Comparison of ENCODE assay signal across 8 cellular contexts in genomic region chr17:78774456-78774855, GRCh38. TPM values are rescaled to one million over a fixed set of nuclear protein-coding genes. Genes with fewer than 3 reads are reported as not detected.
DNase-seq lines count a peak whose midpoint lies in the region; ATAC-seq and TF ChIP-seq lines count a peak whose summit lies in the region.

No MANE protein-coding gene starts in this region.

- peaks cover 2% of the 10 kb centered on the region for H3K36me3 Mint-ChIP-seq in activated naive CD4-positive, alpha-beta T cell treated with anti-CD3 and anti-CD28 coated beads, Interleukin-2, amount 50 U/mL, for 24 hours
- peaks cover 2% of the 10 kb centered on the region for H3K36me3 Mint-ChIP-seq in memory B cell
- H3K36me3 Mint-ChIP-seq in type B pancreatic cell: peaks cover 12% of the 10 kb centered on the region

- peak overlapping the region; percentile 99 for H3K27ac Mint-ChIP-seq in activated naive CD4-positive, alpha-beta T cell treated with anti-CD3 and anti-CD28 coated beads, Interleukin-2, amount 50 U/mL, for 24 hours
- H3K27ac Mint-ChIP-seq in memory B cell (peak overlapping the region; percentile 94), type B pancreatic cell (peak overlapping the region; percentile 67)

- no peak overlapping the region for H3K27ac ChIP-seq in right cardiac atrium (ENCODE audit: low read length)

- 55% methylated on average over 2 of the region's 2 CpGs for WGBS in right cardiac atrium

- no peaks in the 10 kb centered on the region for H3K9me3 ChIP-seq in right cardiac atrium (ENCODE audit: control insufficient read depth, low read length)

- peaks cover 65% of the 10 kb centered on the region for H3K4me1 Mint-ChIP-seq in activated naive CD4-positive, alpha-beta T cell treated with anti-CD3 and anti-CD28 coated beads, Interleukin-2, amount 50 U/mL, for 24 hours
- H3K4me1 Mint-ChIP-seq in memory B cell: peaks cover 34% of the 10 kb centered on the region
- peaks cover 29% of the 10 kb centered on the region for H3K4me1 Mint-ChIP-seq in type B pancreatic cell (ENCODE audit: unreplicated experiment)

- H3K4me3 Mint-ChIP-seq in activated naive CD4-positive, alpha-beta T cell treated with anti-CD3 and anti-CD28 coated beads, Interleukin-2, amount 50 U/mL, for 24 hours: peak overlapping the region; percentile 95
- H3K4me3 Mint-ChIP-seq in memory B cell: peak overlapping the region; percentile 87
- H3K4me3 Mint-ChIP-seq in type B pancreatic cell: peak overlapping the region; percentile 44

- intact Hi-C loops in Right ventricle myocardium superior (cut with DNase I) (no loop called here), right cardiac atrium (cut with DNase I) (no loop called here)

- DNase-seq in Right ventricle myocardium superior (no peak), right cardiac atrium (no peak), memory B cell (ENCODE audit: low spot score in 2 of 2) (no peak), type B pancreatic cell (ENCODE audit: extremely low spot score, unreplicated experiment) (no peak)
- no peak for DNase-seq in stimulated activated CD8-positive, alpha-beta memory T cell treated with anti-CD3 and anti-CD28 coated beads, Interleukin-4, amount 100 ng/mL, for 48 hours

- H3K27me3 ChIP-seq in right cardiac atrium (ENCODE audit: control insufficient read depth, insufficient read depth): no peaks in the 10 kb centered on the region

- no peaks in the 10 kb centered on the region for H3K4me1 ChIP-seq in right cardiac atrium (ENCODE audit: control insufficient read depth, insufficient read depth, low read length)

- H3K27me3 Mint-ChIP-seq in activated naive CD4-positive, alpha-beta T cell treated with anti-CD3 and anti-CD28 coated beads, Interleukin-2, amount 50 U/mL, for 24 hours: no peaks in the 10 kb centered on the region
- no peaks in the 10 kb centered on the region for H3K27me3 Mint-ChIP-seq in memory B cell
- H3K27me3 Mint-ChIP-seq in type B pancreatic cell: no peaks in the 10 kb centered on the region

- no peak overlapping the region for H3K4me3 ChIP-seq in right cardiac atrium (ENCODE audit: low read length)

- no peaks in the 10 kb centered on the region for H3K9me3 Mint-ChIP-seq in activated naive CD4-positive, alpha-beta T cell treated with anti-CD3 and anti-CD28 coated beads, Interleukin-2, amount 50 U/mL, for 24 hours
- H3K9me3 Mint-ChIP-seq in memory B cell (no peaks in the 10 kb centered on the region), type B pancreatic cell (no peaks in the 10 kb centered on the region)

- ATAC-seq in Right ventricle myocardium superior (ENCODE audit: poor library complexity): peak; percentile 41
- no peak for ATAC-seq in right cardiac atrium
- no peak for ATAC-seq in memory B cell (ENCODE audit: low read depth)
- no peak for ATAC-seq in GM21723 (IDR thresholded peaks at IDR 0.05; ENCODE audit: unreplicated experiment)
- ATAC-seq in GM18873 (IDR thresholded peaks at IDR 0.05; ENCODE audit: low FRiP score, unreplicated experiment): no peak

- no peak for TF ChIP-seq CTCF in type B pancreatic cell (conservative IDR thresholded peaks at IDR 0.05)

RNA-seq across cellular contexts. Expression of gene CYTH1, which starts 7.6 kb away (rescaled TPM):
- 32.3 TPM for total RNA-seq in Right ventricle myocardium superior
- 10 to 100 TPM; 31.2 to 39.1 (median 36.7) TPM for total RNA-seq in right cardiac atrium
- polyA plus RNA-seq in right cardiac atrium: 22.5 TPM
- 18.8 and 30.3 TPM in 2 replicates for total RNA-seq in type B pancreatic cell (ENCODE audit: low replicate concordance)

Comparison
In these comparisons a context has a peak if more than half of its experiments do, and no peak if none do; other contexts are left out.
1. H3K4me3 Mint-ChIP-seq: peak in every context shown above with its lines; median percentile 95 in activated naive CD4-positive, alpha-beta T cell treated with anti-CD3 and anti-CD28 coated beads, Interleukin-2, amount 50 U/mL, for 24 hours; 87 in memory B cell; 44 in type B pancreatic cell.